In genomic region chr2:196681510-196681909, GRCh38 we compare ENCODE assay signal across 22 cellular contexts.
"Had no signal": no experiment of that assay in that cellular context is flagged by ENCODE, and none has a peak within 500 bp of the region (broad histone marks: within the 10 kb centered on the region; RNA-seq: fewer than 3 reads in every experiment).

No MANE protein-coding gene starts in this region.

- FAIRE-seq: kidney had no signal

- DNase-seq: effector CD8-positive, alpha-beta T cell; endodermal cell; foreskin fibroblast; gastrocnemius medialis; head of caudate nucleus; kidney; mesenchymal stem cell; mucosa of descending colon; naive B cell; right lobe of liver; small intestine; stimulated activated CD4-positive, alpha-beta T cell treated with anti-CD3 and anti-CD28 coated beads, Interleukin-15, amount 100 ng/mL, for 24 hours; stimulated activated CD4-positive, alpha-beta T cell treated with anti-CD3 and anti-CD28 coated beads, Interleukin-2, amount 100 ng/mL, for 48 hours; stimulated activated CD8-positive, alpha-beta memory T cell treated with anti-CD3 and anti-CD28 coated beads, Interleukin-4, amount 100 ng/mL, for 48 hours; stimulated activated naive CD4-positive, alpha-beta T cell; stimulated activated naive CD8-positive, alpha-beta T cell treated with anti-CD3 and anti-CD28 coated beads, Interleukin-15, amount 100 ng/mL, for 72 hours; transverse colon; upper lobe of right lung; uterus had no signal

- ATAC-seq: esophagus mucosa; gastrocnemius medialis; left lobe of liver; mucosa of descending colon; natural killer cell treated with Interleukin-12 subunit alpha and Interleukin-12 subunit beta and Interleukin-15 and Interleukin-18, amount 100 ng/mL, for 72 hours; right lobe of liver; stimulated activated naive CD8-positive, alpha-beta T cell treated with anti-CD3 and anti-CD28 coated beads, Interleukin-15, amount 100 ng/mL, for 72 hours; upper lobe of right lung had no signal
